ENCODE assay signal across 1 cellular context in the genomic region with DNA sequence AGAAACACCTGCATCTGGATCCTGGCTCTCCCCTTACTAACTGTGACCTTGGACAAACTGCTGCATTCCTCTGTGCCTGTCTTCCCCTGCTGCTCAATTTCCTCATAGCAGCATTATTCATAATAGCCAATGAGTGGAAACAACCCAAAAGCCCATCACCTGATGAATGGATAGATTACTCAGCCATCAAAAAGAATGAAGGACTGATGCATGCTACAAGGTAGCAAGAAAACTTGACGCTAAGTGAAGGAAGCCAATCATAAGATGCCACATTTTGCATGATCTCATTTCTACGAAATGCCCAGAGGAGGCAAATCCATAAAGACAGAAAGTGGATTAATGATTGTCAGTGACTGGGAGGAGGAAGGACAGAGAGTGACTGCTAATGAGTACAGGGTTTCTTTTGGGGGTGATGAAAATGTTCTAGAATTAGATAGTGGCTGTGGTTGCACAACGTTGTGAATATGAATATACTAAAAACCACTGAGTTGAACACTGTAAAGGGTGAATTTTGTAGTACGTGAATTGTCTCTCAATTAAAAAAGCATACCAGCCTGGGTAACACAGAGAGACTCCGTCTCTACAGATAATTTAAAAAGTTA.
TF ChIP-seq lines count a peak whose summit lies in the region.

No MANE protein-coding gene starts in this region.

TF ChIP-seq in WTC11, 78 proteins besides CTCF, POLR2A, EP300 and RAD21 (continued from another document):
- TF ChIP-seq CBFB (CRISPR knock-in tag; IDR thresholded peaks at IDR 0.05; ENCODE audit: low read depth) (no peak), KAT7 (CRISPR knock-in tag; IDR thresholded peaks at IDR 0.05; ENCODE audit: borderline replicate concordance) (no peak), ZNF416 (CRISPR knock-in tag; IDR thresholded peaks at IDR 0.05) (no peak), EMX1 (CRISPR knock-in tag; IDR thresholded peaks at IDR 0.05) (no peak), NR3C1 (CRISPR knock-in tag; conservative IDR thresholded peaks at IDR 0.05; ENCODE audit: low read depth) (no peak), ZNF219 (CRISPR knock-in tag; IDR thresholded peaks at IDR 0.05; ENCODE audit: borderline replicate concordance) (no peak), SP1 (CRISPR knock-in tag; conservative IDR thresholded peaks at IDR 0.05) (no peak), OVOL2 (CRISPR knock-in tag; IDR thresholded peaks at IDR 0.05; ENCODE audit: borderline replicate concordance) (no peak), ZBTB21 (CRISPR knock-in tag; IDR thresholded peaks at IDR 0.05; ENCODE audit: borderline replicate concordance) (no peak)
- TF ChIP-seq, protein P1, sequence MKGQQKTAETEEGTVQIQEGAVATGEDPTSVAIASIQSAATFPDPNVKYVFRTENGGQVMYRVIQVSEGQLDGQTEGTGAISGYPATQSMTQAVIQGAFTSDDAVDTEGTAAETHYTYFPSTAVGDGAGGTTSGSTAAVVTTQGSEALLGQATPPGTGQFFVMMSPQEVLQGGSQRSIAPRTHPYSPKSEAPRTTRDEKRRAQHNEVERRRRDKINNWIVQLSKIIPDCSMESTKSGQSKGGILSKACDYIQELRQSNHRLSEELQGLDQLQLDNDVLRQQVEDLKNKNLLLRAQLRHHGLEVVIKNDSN (CRISPR knock-in tag; IDR thresholded peaks at IDR 0.05): no peak
- TF ChIP-seq, protein P2, sequence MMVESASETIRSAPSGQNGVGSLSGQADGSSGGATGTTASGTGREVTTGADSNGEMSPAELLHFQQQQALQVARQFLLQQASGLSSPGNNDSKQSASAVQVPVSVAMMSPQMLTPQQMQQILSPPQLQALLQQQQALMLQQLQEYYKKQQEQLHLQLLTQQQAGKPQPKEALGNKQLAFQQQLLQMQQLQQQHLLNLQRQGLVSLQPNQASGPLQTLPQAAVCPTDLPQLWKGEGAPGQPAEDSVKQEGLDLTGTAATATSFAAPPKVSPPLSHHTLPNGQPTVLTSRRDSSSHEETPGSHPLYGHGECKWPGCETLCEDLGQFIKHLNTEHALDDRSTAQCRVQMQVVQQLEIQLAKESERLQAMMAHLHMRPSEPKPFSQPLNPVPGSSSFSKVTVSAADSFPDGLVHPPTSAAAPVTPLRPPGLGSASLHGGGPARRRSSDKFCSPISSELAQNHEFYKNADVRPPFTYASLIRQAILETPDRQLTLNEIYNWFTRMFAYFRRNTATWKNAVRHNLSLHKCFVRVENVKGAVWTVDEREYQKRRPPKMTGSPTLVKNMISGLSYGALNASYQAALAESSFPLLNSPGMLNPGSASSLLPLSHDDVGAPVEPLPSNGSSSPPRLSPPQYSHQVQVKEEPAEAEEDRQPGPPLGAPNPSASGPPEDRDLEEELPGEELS (CRISPR knock-in tag; IDR thresholded peaks at IDR 0.05): no peak
- TF ChIP-seq, protein P3, sequence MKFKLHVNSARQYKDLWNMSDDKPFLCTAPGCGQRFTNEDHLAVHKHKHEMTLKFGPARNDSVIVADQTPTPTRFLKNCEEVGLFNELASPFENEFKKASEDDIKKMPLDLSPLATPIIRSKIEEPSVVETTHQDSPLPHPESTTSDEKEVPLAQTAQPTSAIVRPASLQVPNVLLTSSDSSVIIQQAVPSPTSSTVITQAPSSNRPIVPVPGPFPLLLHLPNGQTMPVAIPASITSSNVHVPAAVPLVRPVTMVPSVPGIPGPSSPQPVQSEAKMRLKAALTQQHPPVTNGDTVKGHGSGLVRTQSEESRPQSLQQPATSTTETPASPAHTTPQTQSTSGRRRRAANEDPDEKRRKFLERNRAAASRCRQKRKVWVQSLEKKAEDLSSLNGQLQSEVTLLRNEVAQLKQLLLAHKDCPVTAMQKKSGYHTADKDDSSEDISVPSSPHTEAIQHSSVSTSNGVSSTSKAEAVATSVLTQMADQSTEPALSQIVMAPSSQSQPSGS (CRISPR knock-in tag; IDR thresholded peaks at IDR 0.05; ENCODE audit: borderline replicate concordance, low read depth): no peak
- TF ChIP-seq, protein P4, sequence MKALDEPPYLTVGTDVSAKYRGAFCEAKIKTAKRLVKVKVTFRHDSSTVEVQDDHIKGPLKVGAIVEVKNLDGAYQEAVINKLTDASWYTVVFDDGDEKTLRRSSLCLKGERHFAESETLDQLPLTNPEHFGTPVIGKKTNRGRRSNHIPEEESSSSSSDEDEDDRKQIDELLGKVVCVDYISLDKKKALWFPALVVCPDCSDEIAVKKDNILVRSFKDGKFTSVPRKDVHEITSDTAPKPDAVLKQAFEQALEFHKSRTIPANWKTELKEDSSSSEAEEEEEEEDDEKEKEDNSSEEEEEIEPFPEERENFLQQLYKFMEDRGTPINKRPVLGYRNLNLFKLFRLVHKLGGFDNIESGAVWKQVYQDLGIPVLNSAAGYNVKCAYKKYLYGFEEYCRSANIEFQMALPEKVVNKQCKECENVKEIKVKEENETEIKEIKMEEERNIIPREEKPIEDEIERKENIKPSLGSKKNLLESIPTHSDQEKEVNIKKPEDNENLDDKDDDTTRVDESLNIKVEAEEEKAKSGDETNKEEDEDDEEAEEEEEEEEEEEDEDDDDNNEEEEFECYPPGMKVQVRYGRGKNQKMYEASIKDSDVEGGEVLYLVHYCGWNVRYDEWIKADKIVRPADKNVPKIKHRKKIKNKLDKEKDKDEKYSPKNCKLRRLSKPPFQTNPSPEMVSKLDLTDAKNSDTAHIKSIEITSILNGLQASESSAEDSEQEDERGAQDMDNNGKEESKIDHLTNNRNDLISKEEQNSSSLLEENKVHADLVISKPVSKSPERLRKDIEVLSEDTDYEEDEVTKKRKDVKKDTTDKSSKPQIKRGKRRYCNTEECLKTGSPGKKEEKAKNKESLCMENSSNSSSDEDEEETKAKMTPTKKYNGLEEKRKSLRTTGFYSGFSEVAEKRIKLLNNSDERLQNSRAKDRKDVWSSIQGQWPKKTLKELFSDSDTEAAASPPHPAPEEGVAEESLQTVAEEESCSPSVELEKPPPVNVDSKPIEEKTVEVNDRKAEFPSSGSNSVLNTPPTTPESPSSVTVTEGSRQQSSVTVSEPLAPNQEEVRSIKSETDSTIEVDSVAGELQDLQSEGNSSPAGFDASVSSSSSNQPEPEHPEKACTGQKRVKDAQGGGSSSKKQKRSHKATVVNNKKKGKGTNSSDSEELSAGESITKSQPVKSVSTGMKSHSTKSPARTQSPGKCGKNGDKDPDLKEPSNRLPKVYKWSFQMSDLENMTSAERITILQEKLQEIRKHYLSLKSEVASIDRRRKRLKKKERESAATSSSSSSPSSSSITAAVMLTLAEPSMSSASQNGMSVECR (CRISPR knock-in tag; IDR thresholded peaks at IDR 0.05; ENCODE audit: borderline replicate concordance): no peak
